9 cellular contexts compared by ENCODE assay signal in the genomic region with DNA sequence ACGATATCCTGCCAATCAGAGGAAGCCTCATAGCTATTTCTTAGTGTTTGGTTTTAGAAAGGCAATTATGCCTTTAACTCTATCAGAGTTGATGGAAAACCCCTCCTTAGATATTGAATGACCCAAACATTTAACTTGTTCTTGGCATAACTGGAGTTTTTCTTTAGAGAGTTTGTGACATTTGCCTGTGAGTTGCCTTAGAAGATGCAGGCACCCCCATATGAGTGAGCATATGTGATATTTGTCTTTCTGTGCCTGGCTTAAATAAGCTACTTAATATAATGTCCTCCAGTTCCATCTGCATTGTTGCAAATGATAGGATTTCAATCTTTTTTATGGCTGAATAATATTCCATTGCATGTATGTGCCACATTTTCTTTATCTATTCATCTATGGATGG. TPM values are rescaled to one million over a fixed set of nuclear protein-coding genes. Genes with fewer than 3 reads are reported as not detected.
"Had no signal": no experiment of that assay in that cellular context is flagged by ENCODE, and none has a peak within 500 bp of the region (broad histone marks: within the 10 kb centered on the region; RNA-seq: fewer than 3 reads in every experiment).

No MANE protein-coding gene starts in this region.

- H3K4me1 ChIP-seq: HAP-1 had no signal

- H3K4me3 ChIP-seq: GM23248, HAP-1 had no signal

- H3K9ac ChIP-seq: GM23248 had no signal

- H2AFZ ChIP-seq: GM23248 had no signal

- H3K27ac ChIP-seq: GM23248 had no signal

- DNase-seq: GM23248, GOT3, H7, IMR-90 had no signal

- H3K9me3 ChIP-seq: HAP-1 had no signal

- FAIRE-seq: HTR-8/SVneo had no signal

- ATAC-seq: HCT116 had no signal

- H3K36me3 ChIP-seq: HAP-1 had no signal

RNA-seq across cellular contexts. Expression of gene B4GALNT2, which starts 19.6 kb away (rescaled TPM):
- total RNA-seq: GM23248, H4, HT-29, IMR-90 had no signal
- polyA plus RNA-seq: GM23248, IMR-90 had no signal
